ENCODE assay signal across 31 cellular contexts in genomic region chr15:89839424-89839823, GRCh38.
"Had no signal": no experiment of that assay in that cellular context is flagged by ENCODE, and none has a peak within 500 bp of the region (broad histone marks: within the 10 kb centered on the region; RNA-seq: fewer than 3 reads in every experiment).

No MANE protein-coding gene starts in this region.

- H3K9me3 ChIP-seq: esophagus muscularis mucosa, heart left ventricle, spleen, thyroid gland, upper lobe of left lung had no signal

- H3K4me1 Mint-ChIP-seq: activated T-helper 17 cell treated with anti-CD3 and anti-CD28 coated beads, Interleukin-2, amount 50 U/mL, for 72 hours had no signal

- H3K27me3 Mint-ChIP-seq: activated CD4-positive, alpha-beta memory T cell treated with anti-CD3 and anti-CD28 coated beads, Interleukin-2, amount 10 ng/mL, durations not matched to agents 7 days and 5 days; activated CD4-positive, alpha-beta T cell treated with anti-CD3 and anti-CD28 coated beads, Interleukin-2, amount 10 ng/mL, durations not matched to agents 7 days and 5 days; activated naive CD8-positive, alpha-beta T cell treated with anti-CD3 and anti-CD28 coated beads, Interleukin-2, amount 50 U/mL, for 24 hours; activated T-cell treated with anti-CD3 and anti-CD28 coated beads, Interleukin-2, amount 50 U/mL, for 24 hours; activated T-helper 17 cell treated with anti-CD3 and anti-CD28 coated beads, Interleukin-2, amount 50 U/mL, for 72 hours; stimulated activated naive CD8-positive, alpha-beta T cell treated with anti-CD3 and anti-CD28 coated beads, Interleukin-15, Interleukin-2, amounts not matched to agents 100 ng/mL and 50 ng/mL, for 24 hours had no signal

- H3K27me3 ChIP-seq: esophagus muscularis mucosa, foreskin keratinocyte, heart left ventricle, spleen, thyroid gland, upper lobe of left lung had no signal

- H3K27ac ChIP-seq: esophagus muscularis mucosa, foreskin keratinocyte, thyroid gland had no signal

- H3K4me3 ChIP-seq: esophagus muscularis mucosa, heart left ventricle, spleen, thyroid gland, upper lobe of left lung had no signal

- H3K27ac Mint-ChIP-seq: activated CD4-positive, alpha-beta memory T cell treated with anti-CD3 and anti-CD28 coated beads, Interleukin-2, amount 10 ng/mL, durations not matched to agents 7 days and 5 days; activated CD4-positive, alpha-beta T cell treated with anti-CD3 and anti-CD28 coated beads, Interleukin-2, amount 10 ng/mL, durations not matched to agents 7 days and 5 days; activated naive CD8-positive, alpha-beta T cell treated with anti-CD3 and anti-CD28 coated beads, Interleukin-2, amount 50 U/mL, for 24 hours; mesothelial cell of epicardium; natural killer cell; stimulated activated naive CD8-positive, alpha-beta T cell treated with anti-CD3 and anti-CD28 coated beads, Interleukin-15, Interleukin-2, amounts not matched to agents 100 ng/mL and 50 ng/mL, for 24 hours; T-helper 1 cell treated with Interleukin-12 subunit alpha and Interleukin-12 subunit beta and Interleukin-4 antibody, amounts not matched to agents 30 μg/mL and 1 μg/mL, for 36 hours had no signal

- H3K9me3 Mint-ChIP-seq: activated CD4-positive, alpha-beta memory T cell treated with anti-CD3 and anti-CD28 coated beads, Interleukin-2, amount 10 ng/mL, durations not matched to agents 7 days and 5 days; activated CD4-positive, alpha-beta T cell treated with anti-CD3 and anti-CD28 coated beads, Interleukin-2, amount 10 ng/mL, durations not matched to agents 7 days and 5 days; activated naive CD8-positive, alpha-beta T cell treated with anti-CD3 and anti-CD28 coated beads, Interleukin-2, amount 50 U/mL, for 24 hours; activated T-cell treated with anti-CD3 and anti-CD28 coated beads, Interleukin-2, amount 50 U/mL, for 24 hours; activated T-helper 17 cell treated with anti-CD3 and anti-CD28 coated beads, Interleukin-2, amount 50 U/mL, for 72 hours; endodermal cell; immature natural killer cell; mesothelial cell of epicardium; natural killer cell; stimulated activated naive CD8-positive, alpha-beta T cell treated with anti-CD3 and anti-CD28 coated beads, Interleukin-15, Interleukin-2, amounts not matched to agents 100 ng/mL and 50 ng/mL, for 24 hours; T-helper 1 cell treated with Interleukin-12 subunit alpha and Interleukin-12 subunit beta and Interleukin-4 antibody, amounts not matched to agents 30 μg/mL and 1 μg/mL, for 36 hours had no signal

- H3K36me3 Mint-ChIP-seq: natural killer cell had no signal

- DNase-seq: activated CD4-positive, alpha-beta memory T cell treated with anti-CD3 and anti-CD28 coated beads, Interleukin-2, amount 10 ng/mL, durations not matched to agents 7 days and 5 days; activated CD4-positive, alpha-beta T cell treated with anti-CD3 and anti-CD28 coated beads for 1 hour; activated CD4-positive, alpha-beta T cell treated with anti-CD3 and anti-CD28 coated beads, Interleukin-2, amount 10 ng/mL, durations not matched to agents 7 days and 5 days; activated CD8-positive, alpha-beta memory T cell treated with anti-CD3 and anti-CD28 coated beads, Interleukin-2, amount 50 U/mL, for 48 hours; activated gamma-delta T cell treated with Interleukin-2 at 50 U/mL for 16 hours; activated naive CD4-positive, alpha-beta T cell treated with anti-CD3 and anti-CD28 coated beads, Interleukin-2, amount 50 U/mL, for 16 hours; activated naive CD8-positive, alpha-beta T cell treated with anti-CD3 and anti-CD28 coated beads, Interleukin-2, amount 50 U/mL, for 24 hours; activated T-cell treated with anti-CD3 and anti-CD28 coated beads, Interleukin-2, amount 50 U/mL, for 24 hours; amygdala; central memory CD4-positive, alpha-beta T cell; endodermal cell; foreskin keratinocyte; heart left ventricle; hypothalamus; immature natural killer cell; kidney; left colon; mammary epithelial cell; natural killer cell; posterior cingulate gyrus; right cardiac atrium; spleen; substantia nigra; T1000; thyroid gland; upper lobe of left lung had no signal

- ATAC-seq: activated naive CD8-positive, alpha-beta T cell treated with anti-CD3 and anti-CD28 coated beads, Interleukin-2, amount 50 U/mL, for 24 hours; activated T-helper 17 cell treated with anti-CD3 and anti-CD28 coated beads, Interleukin-2, amount 50 U/mL, for 72 hours; foreskin keratinocyte; heart left ventricle; left colon; natural killer cell; right cardiac atrium had no signal

- H3K4me3 Mint-ChIP-seq: activated CD4-positive, alpha-beta memory T cell treated with anti-CD3 and anti-CD28 coated beads, Interleukin-2, amount 10 ng/mL, durations not matched to agents 7 days and 5 days; activated CD4-positive, alpha-beta T cell treated with anti-CD3 and anti-CD28 coated beads, Interleukin-2, amount 10 ng/mL, durations not matched to agents 7 days and 5 days; activated naive CD8-positive, alpha-beta T cell treated with anti-CD3 and anti-CD28 coated beads, Interleukin-2, amount 50 U/mL, for 24 hours; activated T-cell treated with anti-CD3 and anti-CD28 coated beads, Interleukin-2, amount 50 U/mL, for 24 hours; activated T-helper 17 cell treated with anti-CD3 and anti-CD28 coated beads, Interleukin-2, amount 50 U/mL, for 72 hours; endodermal cell; immature natural killer cell; mesothelial cell of epicardium; natural killer cell; stimulated activated naive CD8-positive, alpha-beta T cell treated with anti-CD3 and anti-CD28 coated beads, Interleukin-15, Interleukin-2, amounts not matched to agents 100 ng/mL and 50 ng/mL, for 24 hours; T-helper 1 cell treated with Interleukin-12 subunit alpha and Interleukin-12 subunit beta and Interleukin-4 antibody, amounts not matched to agents 30 μg/mL and 1 μg/mL, for 36 hours had no signal
